14 cellular contexts compared by ENCODE assay signal in genomic region chr3:72120806-72121778, GRCh38.
DNase-seq lines count a peak whose midpoint lies in the region; ATAC-seq lines count a peak whose summit lies in the region.
"Had no signal": no experiment of that assay in that cellular context is flagged by ENCODE, and none has a peak within 500 bp of the region (broad histone marks: within the 10 kb centered on the region; RNA-seq: fewer than 3 reads in every experiment).

No MANE protein-coding gene starts in this region.

- no peaks in the 10 kb centered on the region for H3K9me3 Mint-ChIP-seq in activated T-cell treated with anti-CD3 and anti-CD28 coated beads, Interleukin-2, amount 50 U/mL, for 4 hours
- H3K9me3 Mint-ChIP-seq: activated CD4-positive, alpha-beta T cell treated with anti-CD3 and anti-CD28 coated beads, Interleukin-2, amount 10 ng/mL, durations not matched to agents 7 days and 5 days; CD4-positive, alpha-beta T cell; natural killer cell treated with Interleukin-12 subunit alpha and Interleukin-12 subunit beta and Interleukin-15 and Interleukin-18, amount 100 ng/mL, for 72 hours had no signal

- DNase-seq in amniotic epithelial cell (ENCODE audit: low read depth) (peak; percentile 21), NCI-H524 treated with DMSO at 0.1 percent for 48 hours (lab: John Stamatoyannopoulos, UW) (no peak), NOMO-1 treated with DMSO at 0.1 percent for 48 hours (lab: John Stamatoyannopoulos, UW; ENCODE audit: unreplicated experiment) (no peak), AML-193 (lab: John Stamatoyannopoulos, UW) (no peak)
- DNase-seq in activated T-cell treated with anti-CD3 and anti-CD28 coated beads, Interleukin-2, amount 50 U/mL, for 4 hours = no peak
- DNase-seq: activated CD4-positive, alpha-beta T cell treated with anti-CD3 and anti-CD28 coated beads, Interleukin-2, amount 10 ng/mL, durations not matched to agents 7 days and 5 days; activated gamma-delta T cell treated with Interleukin-2 at 50 U/mL for 16 hours; CD4-positive, alpha-beta T cell; glutamatergic neuron; NCI-H187 treated with DMSO at 0.1 percent for 48 hours had no signal

- no peaks in the 10 kb centered on the region for H3K36me3 Mint-ChIP-seq in activated T-cell treated with anti-CD3 and anti-CD28 coated beads, Interleukin-2, amount 50 U/mL, for 4 hours (ENCODE audit: insufficient read depth)
- H3K36me3 Mint-ChIP-seq: natural killer cell treated with Interleukin-12 subunit alpha and Interleukin-12 subunit beta and Interleukin-15 and Interleukin-18, amount 100 ng/mL, for 72 hours had no signal

- H3K27me3 Mint-ChIP-seq in activated T-cell treated with anti-CD3 and anti-CD28 coated beads, Interleukin-2, amount 50 U/mL, for 4 hours (ENCODE audit: low read depth) = peaks cover 3% of the 10 kb centered on the region
- H3K27me3 Mint-ChIP-seq: activated CD4-positive, alpha-beta T cell treated with anti-CD3 and anti-CD28 coated beads, Interleukin-2, amount 10 ng/mL, durations not matched to agents 7 days and 5 days; CD4-positive, alpha-beta T cell had no signal

- no peak overlapping the region for H3K4me3 Mint-ChIP-seq in activated T-cell treated with anti-CD3 and anti-CD28 coated beads, Interleukin-2, amount 50 U/mL, for 4 hours
- H3K4me3 Mint-ChIP-seq: activated CD4-positive, alpha-beta T cell treated with anti-CD3 and anti-CD28 coated beads, Interleukin-2, amount 10 ng/mL, durations not matched to agents 7 days and 5 days; CD4-positive, alpha-beta T cell; natural killer cell treated with Interleukin-12 subunit alpha and Interleukin-12 subunit beta and Interleukin-15 and Interleukin-18, amount 100 ng/mL, for 72 hours had no signal

- H3K4me1 Mint-ChIP-seq in activated T-cell treated with anti-CD3 and anti-CD28 coated beads, Interleukin-2, amount 50 U/mL, for 4 hours (ENCODE audit: low read depth) = no peaks in the 10 kb centered on the region
- H3K4me1 Mint-ChIP-seq: activated CD4-positive, alpha-beta T cell treated with anti-CD3 and anti-CD28 coated beads, Interleukin-2, amount 10 ng/mL, durations not matched to agents 7 days and 5 days had no signal

- ATAC-seq in GM18868 (IDR thresholded peaks at IDR 0.05; ENCODE audit: unreplicated experiment) (peak; percentile 73), GM21381 (IDR thresholded peaks at IDR 0.05; ENCODE audit: unreplicated experiment) (peak; percentile 79), HG02884 (IDR thresholded peaks at IDR 0.05; ENCODE audit: unreplicated experiment) (peak; percentile 85)
- no peak for ATAC-seq in activated T-cell treated with anti-CD3 and anti-CD28 coated beads, Interleukin-2, amount 50 U/mL, for 4 hours
- ATAC-seq: natural killer cell treated with Interleukin-12 subunit alpha and Interleukin-12 subunit beta and Interleukin-15 and Interleukin-18, amount 100 ng/mL, for 72 hours had no signal

Comparison
In these comparisons a context has a peak if more than half of its experiments do, and no peak if none do; other contexts are left out.
1. ATAC-seq: peak in GM18868 (single experiment), GM21381 (single experiment) and HG02884 (single experiment); none in activated T-cell treated with anti-CD3 and anti-CD28 coated beads, Interleukin-2, amount 50 U/mL, for 4 hours (0 of 2).